13 cellular contexts compared by ENCODE assay signal in the genomic region with DNA sequence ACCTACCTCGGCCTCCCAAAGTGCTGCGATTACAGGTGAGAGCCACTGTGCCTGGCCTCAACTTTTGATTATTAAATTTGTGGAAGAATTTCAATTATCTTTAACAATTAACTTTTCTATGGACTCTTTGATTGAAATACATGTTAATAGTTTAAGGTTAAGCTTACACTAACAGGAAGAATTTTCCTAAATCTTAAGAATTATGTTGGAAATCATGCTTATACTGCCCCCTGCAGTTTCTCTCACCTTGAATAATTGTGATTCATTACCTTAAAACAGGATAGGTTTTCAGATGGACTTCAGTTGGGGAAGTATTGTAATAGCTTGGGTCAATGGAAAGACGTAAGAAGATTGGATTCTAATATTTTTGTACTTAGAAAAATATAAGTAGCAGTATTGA. TPM values are rescaled to one million over a fixed set of nuclear protein-coding genes. Genes with fewer than 3 reads are reported as not detected.
DNase-seq lines count a peak whose midpoint lies in the region; TF ChIP-seq lines count a peak whose summit lies in the region.
"Not testable (repeated sequence)": the region's sequence is repeated elsewhere in the genome, so short reads cannot be mapped to it uniquely, and the experiment has no call there.
"Had no signal": no experiment of that assay in that cellular context is flagged by ENCODE, and none has a peak within 500 bp of the region (broad histone marks: within the 10 kb centered on the region; RNA-seq: fewer than 3 reads in every experiment).

No MANE protein-coding gene starts in this region.

- H2AFZ ChIP-seq in OCI-LY1 (ENCODE audit: low read length); hepatocyte; osteoblast (ENCODE audit: low read length): not testable (repeated sequence)

- CTCF ChIA-PET in A673 (lab: Charles Lee); activated naive CD4-positive, alpha-beta T cell treated with anti-CD3 and anti-CD28 coated beads for 36 hours (lab: Charles Lee): not testable (repeated sequence)

- H3K27ac ChIP-seq in A673 (ENCODE audit: low read depth, low read length, poor library complexity, severe bottlenecking); DOHH2 (ENCODE audit: low read depth, low read length); OCI-LY1 (ENCODE audit: low read depth, low read length, poor library complexity, severe bottlenecking); hepatocyte; osteoblast (ENCODE audit: low read depth, low read length): not testable (repeated sequence)

- 85% methylated on average over 3 of the region's 3 CpGs for WGBS in hepatocyte (ENCODE audit: low lambda C conversion rate, missing lambda C conversion rate)

- H3K27me3 Mint-ChIP-seq in activated naive CD4-positive, alpha-beta T cell treated with anti-CD3 and anti-CD28 coated beads for 36 hours (ENCODE audit: low read depth) = peaks cover 19% of the 10 kb centered on the region
- not testable (repeated sequence) for H3K27me3 Mint-ChIP-seq in endothelial cell (ENCODE audit: unreplicated experiment)

- H3K27me3 ChIP-seq in A673 (replicated peaks; ENCODE audit: insufficient read depth, low read depth, low read length, poor library complexity); DOHH2 (ENCODE audit: control insufficient read depth, low read length); OCI-LY1 (ENCODE audit: insufficient read depth, low read length); hepatocyte; osteoblast (ENCODE audit: insufficient read depth, low read length): not testable (repeated sequence)

- H3K79me2 ChIP-seq in DOHH2 (ENCODE audit: control insufficient read depth, low read length); OCI-LY1 (ENCODE audit: insufficient read depth, low read length); hepatocyte; osteoblast (ENCODE audit: insufficient read depth, low read length): not testable (repeated sequence)

- H3K4me1 ChIP-seq in A673 (ENCODE audit: insufficient read depth, low read length, poor library complexity, severe bottlenecking); DOHH2 (ENCODE audit: control insufficient read depth, low read length); OCI-LY1 (ENCODE audit: insufficient read depth, low read length, severe bottlenecking); hepatocyte (ENCODE audit: insufficient read depth); osteoblast (ENCODE audit: insufficient read depth, low read length): not testable (repeated sequence)

- not testable (repeated sequence) for H3K27ac Mint-ChIP-seq in activated naive CD4-positive, alpha-beta T cell treated with anti-CD3 and anti-CD28 coated beads for 36 hours; endothelial cell (ENCODE audit: unreplicated experiment)

- H3K4me3 Mint-ChIP-seq in activated naive CD4-positive, alpha-beta T cell treated with anti-CD3 and anti-CD28 coated beads for 36 hours; endothelial cell (ENCODE audit: unreplicated experiment): not testable (repeated sequence)

- not testable (repeated sequence) for H3K9me3 Mint-ChIP-seq in activated naive CD4-positive, alpha-beta T cell treated with anti-CD3 and anti-CD28 coated beads for 36 hours; endothelial cell (ENCODE audit: unreplicated experiment)

- not testable (repeated sequence) for H4K20me1 ChIP-seq in DOHH2 (ENCODE audit: control insufficient read depth, insufficient read depth, low read depth, low read length); OCI-LY1 (ENCODE audit: insufficient read depth, low read length); hepatocyte (ENCODE audit: insufficient read depth, poor library complexity, severe bottlenecking); osteoblast (ENCODE audit: insufficient read depth, low read length)

- not testable (repeated sequence) for H3K4me2 ChIP-seq in DOHH2 (ENCODE audit: low read length); OCI-LY1 (ENCODE audit: low read length); hepatocyte; osteoblast (ENCODE audit: insufficient read depth, low read length)

- not testable (repeated sequence) for H3K36me3 Mint-ChIP-seq in activated naive CD4-positive, alpha-beta T cell treated with anti-CD3 and anti-CD28 coated beads for 36 hours (ENCODE audit: low read depth); endothelial cell (ENCODE audit: low read depth, unreplicated experiment)

- H3K36me3 ChIP-seq in A673 (ENCODE audit: insufficient read depth, low read length, poor library complexity, severe bottlenecking); DOHH2 (ENCODE audit: control insufficient read depth, low read length); OCI-LY1 (ENCODE audit: insufficient read depth, low read length); hepatocyte (replicated peaks; ENCODE audit: insufficient read depth, low read depth); osteoblast (ENCODE audit: insufficient read depth, low read length): not testable (repeated sequence)

- intact Hi-C loops in A673 (cut with micrococcal nuclease; ENCODE audit: unreplicated experiment) = not testable (repeated sequence)
- intact Hi-C loops in activated naive CD4-positive, alpha-beta T cell treated with anti-CD3 and anti-CD28 coated beads for 36 hours (cut with micrococcal nuclease) = loop anchor here (10.0 kb wide), 1 partner anchor 669 kb away; no protein-coding TSS in a partner anchor

- H3F3A ChIP-seq in DOHH2 (ENCODE audit: control insufficient read depth, insufficient read depth); OCI-LY1 (ENCODE audit: insufficient read depth, low read length): not testable (repeated sequence)

- TF ChIP-seq CTCF in A673 (conservative IDR thresholded peaks at IDR 0.05; ENCODE audit: low read depth, low read length) (0 out of 2 replicates have a peak, but pooled peaks have one; percentile 18), DOHH2 (IDR thresholded peaks at IDR 0.05; ENCODE audit: low read depth, low read length, poor library complexity, severe bottlenecking) (peak; percentile 37), LNCaP clone FGC (IDR thresholded peaks at IDR 0.05; ENCODE audit: control insufficient read depth, extremely low read depth, insufficient read depth) (0 out of 2 replicates have a peak, but pooled peaks have one; percentile 6), OCI-LY1 (IDR thresholded peaks at IDR 0.05; ENCODE audit: low read length) (peak; percentile 33; the same call in 1 of the 2 replicates), endothelial cell (IDR thresholded peaks at IDR 0.05; ENCODE audit: unreplicated experiment) (peak; percentile 46), hepatocyte (IDR thresholded peaks at IDR 0.05; ENCODE audit: poor library complexity) (peak; percentile 35), osteoblast (IDR thresholded peaks at IDR 0.05; ENCODE audit: extremely low read depth, low read depth, low read length) (peak; percentile 14)

- H3K9ac ChIP-seq in OCI-LY1 (ENCODE audit: low read length) = not testable (repeated sequence)

- BruUV-seq in A673 (replicated peaks; lab: Mats Ljungman, UMichigan) = not testable (repeated sequence)

- H3K4me3 ChIP-seq in A673 (ENCODE audit: low read depth, low read length, poor library complexity, severe bottlenecking); DOHH2 (ENCODE audit: low read length); LNCaP clone FGC (ENCODE audit: low read depth, low read length); OCI-LY1 (ENCODE audit: low read depth, low read length, poor library complexity, severe bottlenecking); hepatocyte; osteoblast (ENCODE audit: insufficient read depth, low read length): not testable (repeated sequence)

- POLR2A ChIA-PET in A673 (lab: Charles Lee; ENCODE audit: low non-redundant PET) = not testable (repeated sequence)

- DNase-seq in A673 (ENCODE audit: low spot score); LNCaP clone FGC (ENCODE audit: low read depth); endothelial cell (ENCODE audit: low spot score); hepatocyte (ENCODE audit: low spot score); osteoblast (ENCODE audit: insufficient read length, low spot score, missing footprints): not testable (repeated sequence)
- peak; percentile 7 for DNase-seq in activated naive CD4-positive, alpha-beta T cell treated with anti-CD3 and anti-CD28 coated beads for 36 hours

- H3K9me3 ChIP-seq in A673 (ENCODE audit: low read depth, low read length, poor library complexity, severe bottlenecking); DOHH2 (ENCODE audit: control insufficient read depth, insufficient read depth, low read length); OCI-LY1 (ENCODE audit: low read length); hepatocyte (ENCODE audit: low read depth); osteoblast (ENCODE audit: low read depth, low read length): not testable (repeated sequence)

- H3K4me1 Mint-ChIP-seq in activated naive CD4-positive, alpha-beta T cell treated with anti-CD3 and anti-CD28 coated beads for 36 hours (ENCODE audit: low read depth); endothelial cell (ENCODE audit: unreplicated experiment): not testable (repeated sequence)

- not testable (repeated sequence) for H3K9me2 ChIP-seq in DOHH2 (replicated peaks; ENCODE audit: control insufficient read depth, low read length); OCI-LY1 (ENCODE audit: low read depth, low read length); hepatocyte (replicated peaks; ENCODE audit: insufficient read depth)

RNA-seq across cellular contexts. Expression of a gene that starts 54.2 kb away (rescaled TPM):
- not detected in 2 replicates for total RNA-seq in A673 (2021)
- total RNA-seq in activated naive CD4-positive, alpha-beta T cell treated with anti-CD3 and anti-CD28 coated beads for 36 hours = not detected
- total RNA-seq in endothelial cell (ENCODE audit: unreplicated experiment) = not detected
- not detected in 2 replicates for total RNA-seq in hepatocyte
- not detected in 2 replicates for polyA plus RNA-seq in hepatocyte
- total RNA-seq in osteoblast = not detected in 2 replicates
- total RNA-seq: CD8-positive, alpha-beta memory T cell; dermis microvascular lymphatic vessel endothelial cell; natural killer cell; T-helper 1 cell treated with Interleukin-12 subunit alpha and Interleukin-12 subunit beta and Interleukin-4 antibody, amounts not matched to agents 30 ng/mL and 1 ng/mL, for 36 hours; urinary bladder had no signal
- polyA plus RNA-seq: CD8-positive, alpha-beta memory T cell; urinary bladder had no signal
